8 cellular contexts compared by ENCODE assay signal in genomic region chr7:149930369-149931068, GRCh38. TPM values are rescaled to one million over a fixed set of nuclear protein-coding genes. Genes with fewer than 3 reads are reported as not detected.
A peak's percentile ranks its signal among the peaks of the same experiment; 100 is the strongest.
DNase-seq lines count a peak whose midpoint lies in the region; ATAC-seq, FAIRE-seq and TF ChIP-seq lines count a peak whose summit lies in the region.
"Not testable (repeated sequence)": the region's sequence is repeated elsewhere in the genome, so short reads cannot be mapped to it uniquely, and the experiment has no call there.

No MANE protein-coding gene starts in this region.

- not testable (repeated sequence) for H3K4me3 ChIP-seq in AG10803 (ENCODE audit: low read length); astrocyte (ENCODE audit: insufficient read depth, low read depth, low read length); fibroblast of mammary gland (ENCODE audit: control insufficient read depth, low read depth, low read length)

- DNase-seq in AG10803 (ENCODE audit: low read depth) (peak; percentile 13), GM04503 (ENCODE audit: low read depth) (peak; percentile 4), NCI-H82 (lab: John Stamatoyannopoulos, UW) (peak; percentile 65), astrocyte (ENCODE audit: low read depth) (peak; percentile 2), fibroblast of mammary gland (ENCODE audit: low read depth) (peak; percentile 19), left kidney (ENCODE audit: low read depth, low spot score) (peak; percentile 91)
- not testable (repeated sequence) for DNase-seq in Right ventricle myocardium superior; osteocyte (ENCODE audit: extremely low spot score, unreplicated experiment)

- H3K4me3 Mint-ChIP-seq in astrocyte (ENCODE audit: unreplicated experiment); osteocyte (ENCODE audit: unreplicated experiment): not testable (repeated sequence)

- not testable (repeated sequence) for H3K27ac ChIP-seq in astrocyte (ENCODE audit: low read depth, low read length)

- not testable (repeated sequence) for H3K27me3 ChIP-seq in astrocyte (ENCODE audit: insufficient read depth, low read length)

- not testable (repeated sequence) for H3K9me3 ChIP-seq in astrocyte (ENCODE audit: insufficient read depth, low read depth, low read length)

- H3K27me3 Mint-ChIP-seq in astrocyte (ENCODE audit: low read depth, unreplicated experiment); osteocyte (ENCODE audit: unreplicated experiment): not testable (repeated sequence)

- not testable (repeated sequence) for H2AFZ ChIP-seq in astrocyte (ENCODE audit: low read depth, low read length)

- TF ChIP-seq CTCF in AG10803 (conservative IDR thresholded peaks at IDR 0.05; ENCODE audit: low read length); astrocyte (IDR thresholded peaks at IDR 0.05; ENCODE audit: insufficient read depth, low read depth, low read length); fibroblast of mammary gland (conservative IDR thresholded peaks at IDR 0.05; ENCODE audit: control insufficient read depth, insufficient read depth, low read depth, low read length); osteocyte (IDR thresholded peaks at IDR 0.05): not testable (repeated sequence)

- H3K79me2 ChIP-seq in astrocyte (ENCODE audit: insufficient read depth, low read length): not testable (repeated sequence)

- H3K9me3 Mint-ChIP-seq in astrocyte (ENCODE audit: unreplicated experiment); osteocyte (ENCODE audit: unreplicated experiment): not testable (repeated sequence)

- ATAC-seq in Right ventricle myocardium superior (ENCODE audit: poor library complexity): peak; percentile 81

- not testable (repeated sequence) for FAIRE-seq in astrocyte (lab: Jason Lieb, UNC)

- not testable (repeated sequence) for H3K36me3 ChIP-seq in astrocyte (ENCODE audit: insufficient read depth, low read length)

- peak overlapping the region; percentile 41 for H3K27ac Mint-ChIP-seq in astrocyte (ENCODE audit: unreplicated experiment)
- peak overlapping the region; percentile 67 for H3K27ac Mint-ChIP-seq in osteocyte (ENCODE audit: unreplicated experiment)

- H3K4me1 ChIP-seq in astrocyte (ENCODE audit: insufficient read depth, low read length): not testable (repeated sequence)

- intact Hi-C loops in Right ventricle myocardium superior (cut with DNase I): not testable (repeated sequence)

- not testable (repeated sequence) for H3K4me1 Mint-ChIP-seq in astrocyte (ENCODE audit: low read depth, unreplicated experiment)
- H3K4me1 Mint-ChIP-seq in osteocyte (ENCODE audit: unreplicated experiment): peaks cover 13% of the 10 kb centered on the region

- not testable (repeated sequence) for H3K36me3 Mint-ChIP-seq in astrocyte (ENCODE audit: low read depth, unreplicated experiment); osteocyte (ENCODE audit: unreplicated experiment)

- not testable (repeated sequence) for H4K20me1 ChIP-seq in astrocyte (ENCODE audit: insufficient read depth, low read length)

- not testable (repeated sequence) for H3K9ac ChIP-seq in astrocyte (ENCODE audit: low read length)

- not testable (repeated sequence) for H3K4me2 ChIP-seq in astrocyte (ENCODE audit: low read length)

RNA-seq across cellular contexts. Expression of gene ATP6V0E2, which starts 56.8 kb away (rescaled TPM):
- total RNA-seq in astrocyte: 14.2 and 16.0 TPM in 2 replicates
- 121 TPM for total RNA-seq in Right ventricle myocardium superior
- 27.1 and 30.8 TPM in 2 replicates for total RNA-seq in osteocyte
